In the genomic region with DNA sequence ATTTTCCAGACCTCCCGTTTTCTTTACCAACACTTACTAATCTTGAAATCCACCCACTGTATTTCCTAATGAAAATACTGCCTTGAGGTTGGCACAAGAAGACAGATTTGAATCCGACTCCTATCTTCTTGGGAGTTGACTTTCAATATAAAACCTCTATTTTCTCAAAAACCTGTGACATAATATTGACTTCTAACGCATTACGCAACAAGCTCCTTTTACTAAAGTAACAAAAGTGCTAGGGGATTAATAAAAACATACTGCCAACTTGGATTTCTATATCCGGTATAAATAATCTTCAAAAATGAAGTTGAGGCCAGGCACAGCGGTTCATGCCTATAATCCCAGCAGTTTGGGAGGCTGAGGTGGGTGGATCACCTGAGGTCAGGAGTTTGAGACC, we compare ENCODE assay signal across 3 cellular contexts.
A peak's percentile ranks its signal among the peaks of the same experiment; 100 is the strongest.
TF ChIP-seq lines count a peak whose summit lies in the region.

No MANE protein-coding gene starts in this region.

TF ChIP-seq in HepG2, 621 proteins besides CTCF, POLR2A, EP300 and RAD21:
- TF ChIP-seq CEBPB (IDR thresholded peaks at IDR 0.05; ENCODE audit: borderline replicate concordance, low read depth, low read length) (peak; percentile 85), MED13 (CRISPR knock-in tag; IDR thresholded peaks at IDR 0.05) (no peak), CEBPG (CRISPR knock-in tag; IDR thresholded peaks at IDR 0.05) (0 out of 2 replicates have a peak, but pooled peaks have one; percentile 7)

TF ChIP-seq in IMR-90, 13 proteins besides CTCF, POLR2A, EP300 and RAD21:
- TF ChIP-seq CEBPB (IDR thresholded peaks at IDR 0.05; ENCODE audit: low read depth, low read length), result peak; percentile 63; the same call in 1 of the 2 replicates
- no peak for TF ChIP-seq ELK1 (IDR thresholded peaks at IDR 0.05; ENCODE audit: borderline replicate concordance, low read depth, low read length)

TF ChIP-seq in H1, 55 proteins besides CTCF, POLR2A, EP300 and RAD21:
- TF ChIP-seq E2F6 (IDR thresholded peaks at IDR 0.05) (no peak), POU5F1 (IDR thresholded peaks at IDR 0.05; ENCODE audit: low read depth, low read length) (no peak), RXRA (IDR thresholded peaks at IDR 0.05; ENCODE audit: insufficient read depth, low read depth, low read length) (no peak), JUN (IDR thresholded peaks at IDR 0.05; ENCODE audit: low read depth, low read length) (no peak), ATF3 (IDR thresholded peaks at IDR 0.05; ENCODE audit: insufficient read depth, low read depth, low read length) (no peak), CEBPB (IDR thresholded peaks at IDR 0.05; ENCODE audit: low read depth, low read length) (peak; percentile 42; the same call in 1 of the 2 replicates), TAF7 (optimal IDR thresholded peaks at IDR 0.05; ENCODE audit: borderline replicate concordance, low read depth, low read length) (no peak), MAFK (IDR thresholded peaks at IDR 0.05; ENCODE audit: low read depth, low read length) (no peak), JUND (IDR thresholded peaks at IDR 0.05; ENCODE audit: low read length) (no peak)
